ENCODE assay signal across 22 cellular contexts in genomic region chr2:236882931-236883330, GRCh38.
"Had no signal": no experiment of that assay in that cellular context is flagged by ENCODE, and none has a peak within 500 bp of the region (broad histone marks: within the 10 kb centered on the region; RNA-seq: fewer than 3 reads in every experiment).

No MANE protein-coding gene starts in this region.

- H3K27ac Mint-ChIP-seq: activated naive CD4-positive, alpha-beta T cell treated with anti-CD3 and anti-CD28 coated beads, Interleukin-2, amount 50 U/mL, for 24 hours; activated T-cell treated with anti-CD3 and anti-CD28 coated beads, Interleukin-2, amount 50 U/mL, for 72 hours; dendritic cell treated with granulocyte-macrophage colony-stimulating factor and Interleukin-4, amounts not matched to agents 40 ng/mL and 50 ng/mL, for 4 days; nephron progenitor cell had no signal

- H3K4me3 Mint-ChIP-seq: activated naive CD4-positive, alpha-beta T cell treated with anti-CD3 and anti-CD28 coated beads, Interleukin-2, amount 50 U/mL, for 24 hours; activated T-cell treated with anti-CD3 and anti-CD28 coated beads, Interleukin-2, amount 50 U/mL, for 72 hours; dendritic cell treated with granulocyte-macrophage colony-stimulating factor and Interleukin-4, amounts not matched to agents 40 ng/mL and 50 ng/mL, for 4 days; nephron progenitor cell had no signal

- H3K4me3 ChIP-seq: adrenal gland, cardiac muscle cell, gastrocnemius medialis, left ventricle myocardium inferior, tibial nerve, uterus had no signal

- H3K36me3 Mint-ChIP-seq: activated naive CD4-positive, alpha-beta T cell treated with anti-CD3 and anti-CD28 coated beads, Interleukin-2, amount 50 U/mL, for 24 hours had no signal

- H3K9me3 Mint-ChIP-seq: activated naive CD4-positive, alpha-beta T cell treated with anti-CD3 and anti-CD28 coated beads, Interleukin-2, amount 50 U/mL, for 24 hours; activated T-cell treated with anti-CD3 and anti-CD28 coated beads, Interleukin-2, amount 50 U/mL, for 72 hours had no signal

- H3K9me3 ChIP-seq: adrenal gland, gastrocnemius medialis, left ventricle myocardium inferior, tibial nerve, uterus had no signal

- H3K4me1 ChIP-seq: adrenal gland, uterus had no signal

- H3K4me1 Mint-ChIP-seq: activated naive CD4-positive, alpha-beta T cell treated with anti-CD3 and anti-CD28 coated beads, Interleukin-2, amount 50 U/mL, for 24 hours had no signal

- H3K36me3 ChIP-seq: adrenal gland, cardiac muscle cell, gastrocnemius medialis, left ventricle myocardium inferior, tibial nerve, uterus had no signal

- ATAC-seq: activated T-cell treated with anti-CD3 and anti-CD28 coated beads, Interleukin-2, amount 50 U/mL, for 72 hours; gastrocnemius medialis had no signal

- H3K27me3 Mint-ChIP-seq: activated naive CD4-positive, alpha-beta T cell treated with anti-CD3 and anti-CD28 coated beads, Interleukin-2, amount 50 U/mL, for 24 hours had no signal

- H3K27ac ChIP-seq: adrenal gland, cardiac muscle cell, gastrocnemius medialis, left ventricle myocardium inferior, tibial nerve, uterus had no signal

- DNase-seq: activated CD4-positive, alpha-beta T cell treated with anti-CD3 and anti-CD28 coated beads, Interleukin-2, amount 50 U/mL, for 1 hour; activated CD4-positive, CD25-positive, alpha-beta regulatory T cell treated with anti-CD3 and anti-CD28 coated beads, Interleukin-2, amount 50 U/mL, for 72 hours; activated gamma-delta T cell; activated T-cell treated with anti-CD3 and anti-CD28 coated beads, Interleukin-2, amount 50 U/mL, for 72 hours; adrenal gland; effector CD8-positive, alpha-beta T cell; gastrocnemius medialis; head of caudate nucleus; kidney; left ventricle myocardium inferior; nephron progenitor cell; nucleus accumbens; posterior cingulate gyrus; retina; stimulated activated CD4-positive, alpha-beta T cell treated with anti-CD3 and anti-CD28 coated beads, Interleukin-2, amount 100 ng/mL, for 24 hours; stimulated activated naive CD4-positive, alpha-beta T cell treated with Interleukin-2 at 50 U/mL for 16 hours; T1000; uterus had no signal

- H3K27me3 ChIP-seq: cardiac muscle cell, gastrocnemius medialis, tibial nerve, uterus had no signal
